ENCODE assay signal across 11 cellular contexts in genomic region chr11:6203327-6203726, GRCh38. TPM values are rescaled to one million over a fixed set of nuclear protein-coding genes. Genes with fewer than 3 reads are reported as not detected.
DNase-seq lines count a peak whose midpoint lies in the region; ATAC-seq and TF ChIP-seq lines count a peak whose summit lies in the region.
"Had no signal": no experiment of that assay in that cellular context is flagged by ENCODE, and none has a peak within 500 bp of the region (broad histone marks: within the 10 kb centered on the region; RNA-seq: fewer than 3 reads in every experiment).

No MANE protein-coding gene starts in this region.

- no peak overlapping the region for H3K27ac ChIP-seq in WERI-Rb-1

- H3K4me3 ChIP-seq in WERI-Rb-1 (ENCODE audit: low read depth, low read length), result no peak overlapping the region

- H3K9me3 Mint-ChIP-seq in activated naive CD4-positive, alpha-beta T cell treated with anti-CD3 and anti-CD28 coated beads for 36 hours, result no peaks in the 10 kb centered on the region

- CTCF ChIA-PET in activated naive CD4-positive, alpha-beta T cell treated with anti-CD3 and anti-CD28 coated beads for 36 hours (lab: Charles Lee), result interaction anchor here (1.1 to 2.1 kb wide), 2 partner anchors 48 to 150 kb away, joined by 4 to 6 read pairs; no protein-coding TSS in a partner anchor

- H3K27me3 ChIP-seq in WERI-Rb-1 (ENCODE audit: insufficient read depth, low read depth, severe bottlenecking), result no peaks in the 10 kb centered on the region

- intact Hi-C loops in activated naive CD4-positive, alpha-beta T cell treated with anti-CD3 and anti-CD28 coated beads for 36 hours (cut with micrococcal nuclease), result no loop called here

- peak; percentile 29 for DNase-seq in activated naive CD4-positive, alpha-beta T cell treated with anti-CD3 and anti-CD28 coated beads for 36 hours
- no peak for DNase-seq in activated naive CD4-positive, alpha-beta T cell treated with Interleukin-2 at 50 U/mL for 16 hours
- DNase-seq in stimulated activated naive CD8-positive, alpha-beta T cell treated with anti-CD3 and anti-CD28 coated beads, Interleukin-15, Interleukin-2, amounts not matched to agents 100 U/mL and 50 U/mL, for 24 hours, result no peak
- no peak for DNase-seq in NCI-H2029 treated with DMSO at 0.1 percent for 48 hours (lab: John Stamatoyannopoulos, UW)
- no peak for DNase-seq in A172 (ENCODE audit: low spot score)
- DNase-seq in WERI-Rb-1, result no peak
- DNase-seq: NCI-H510A, trophoblast cell had no signal

- no peaks in the 10 kb centered on the region for H3K27me3 Mint-ChIP-seq in activated naive CD4-positive, alpha-beta T cell treated with anti-CD3 and anti-CD28 coated beads for 36 hours (ENCODE audit: low read depth)

- no peak overlapping the region for H3K27ac Mint-ChIP-seq in activated naive CD4-positive, alpha-beta T cell treated with anti-CD3 and anti-CD28 coated beads for 36 hours

- no peak for TF ChIP-seq CTCF in WERI-Rb-1 (IDR thresholded peaks at IDR 0.05; ENCODE audit: low read depth, low read length)

- H3K4me1 Mint-ChIP-seq in activated naive CD4-positive, alpha-beta T cell treated with anti-CD3 and anti-CD28 coated beads for 36 hours (ENCODE audit: low read depth), result peaks cover 16% of the 10 kb centered on the region

- H3K4me3 Mint-ChIP-seq in activated naive CD4-positive, alpha-beta T cell treated with anti-CD3 and anti-CD28 coated beads for 36 hours, result no peak overlapping the region

- H3K9me3 ChIP-seq in WERI-Rb-1 (ENCODE audit: severe bottlenecking), result no peaks in the 10 kb centered on the region

- H3K36me3 ChIP-seq in WERI-Rb-1, result no peaks in the 10 kb centered on the region; the same call in 1 of the 2 replicates

- peaks cover 2% of the 10 kb centered on the region for H3K36me3 Mint-ChIP-seq in activated naive CD4-positive, alpha-beta T cell treated with anti-CD3 and anti-CD28 coated beads for 36 hours (ENCODE audit: low read depth)

- ATAC-seq in GM21786 (IDR thresholded peaks at IDR 0.05; ENCODE audit: unreplicated experiment) (peak; percentile 64), HG03521 (IDR thresholded peaks at IDR 0.05; ENCODE audit: unreplicated experiment) (peak; percentile 51)
- ATAC-seq in stimulated activated naive CD8-positive, alpha-beta T cell treated with anti-CD3 and anti-CD28 coated beads, Interleukin-15, Interleukin-2, amounts not matched to agents 100 U/mL and 50 U/mL, for 24 hours, result peak; percentile 49

RNA-seq across cellular contexts. Expression of gene C11orf42, which starts 2.0 kb away (rescaled TPM):
- not detected for total RNA-seq in activated naive CD4-positive, alpha-beta T cell treated with anti-CD3 and anti-CD28 coated beads for 36 hours
- total RNA-seq in A172 (2014; rRNA removed; shearing (Covaris generic)), result not detected in 2 replicates
- total RNA-seq: T-helper 1 cell treated with Interleukin-12 subunit alpha and Interleukin-12 subunit beta and Interleukin-4 antibody, amounts not matched to agents 30 ng/mL and 1 ng/mL, for 36 hours had no signal

RNA-seq across cellular contexts. Expression of gene OR52W1, which starts 4.3 kb away (rescaled TPM):
- total RNA-seq in activated naive CD4-positive, alpha-beta T cell treated with anti-CD3 and anti-CD28 coated beads for 36 hours, result not detected
- total RNA-seq in A172 (2014; rRNA removed; shearing (Covaris generic)), result not detected in 2 replicates
- total RNA-seq: T-helper 1 cell treated with Interleukin-12 subunit alpha and Interleukin-12 subunit beta and Interleukin-4 antibody, amounts not matched to agents 30 ng/mL and 1 ng/mL, for 36 hours had no signal

RNA-seq across cellular contexts. Expression of gene FHIP1B, which starts 31.1 kb away (rescaled TPM):
- 10 to 100 TPM; 13.0 to 13.1 TPM for total RNA-seq in activated naive CD4-positive, alpha-beta T cell treated with anti-CD3 and anti-CD28 coated beads for 36 hours
- 9.6 and 13.1 TPM in 2 replicates for total RNA-seq in A172 (2014; rRNA removed; shearing (Covaris generic))

RNA-seq across cellular contexts. Expression of gene OR52B2, which starts 33.2 kb away (rescaled TPM):
- total RNA-seq in activated naive CD4-positive, alpha-beta T cell treated with anti-CD3 and anti-CD28 coated beads for 36 hours, result not detected
- not detected in 2 replicates for total RNA-seq in A172 (2014; rRNA removed; shearing (Covaris generic))
- total RNA-seq: T-helper 1 cell treated with Interleukin-12 subunit alpha and Interleukin-12 subunit beta and Interleukin-4 antibody, amounts not matched to agents 30 ng/mL and 1 ng/mL, for 36 hours had no signal

RNA-seq across cellular contexts. Expression of gene CNGA4, which starts 35.6 kb away (rescaled TPM):
- total RNA-seq in activated naive CD4-positive, alpha-beta T cell treated with anti-CD3 and anti-CD28 coated beads for 36 hours, result under 1 TPM; 0.10 to 0.12 TPM
- 0.17 TPM in 1 of 2 replicates, not detected in the other for total RNA-seq in A172 (2014; rRNA removed; shearing (Covaris generic))
